ENCODE assay signal across 1 cellular context in the genomic region with DNA sequence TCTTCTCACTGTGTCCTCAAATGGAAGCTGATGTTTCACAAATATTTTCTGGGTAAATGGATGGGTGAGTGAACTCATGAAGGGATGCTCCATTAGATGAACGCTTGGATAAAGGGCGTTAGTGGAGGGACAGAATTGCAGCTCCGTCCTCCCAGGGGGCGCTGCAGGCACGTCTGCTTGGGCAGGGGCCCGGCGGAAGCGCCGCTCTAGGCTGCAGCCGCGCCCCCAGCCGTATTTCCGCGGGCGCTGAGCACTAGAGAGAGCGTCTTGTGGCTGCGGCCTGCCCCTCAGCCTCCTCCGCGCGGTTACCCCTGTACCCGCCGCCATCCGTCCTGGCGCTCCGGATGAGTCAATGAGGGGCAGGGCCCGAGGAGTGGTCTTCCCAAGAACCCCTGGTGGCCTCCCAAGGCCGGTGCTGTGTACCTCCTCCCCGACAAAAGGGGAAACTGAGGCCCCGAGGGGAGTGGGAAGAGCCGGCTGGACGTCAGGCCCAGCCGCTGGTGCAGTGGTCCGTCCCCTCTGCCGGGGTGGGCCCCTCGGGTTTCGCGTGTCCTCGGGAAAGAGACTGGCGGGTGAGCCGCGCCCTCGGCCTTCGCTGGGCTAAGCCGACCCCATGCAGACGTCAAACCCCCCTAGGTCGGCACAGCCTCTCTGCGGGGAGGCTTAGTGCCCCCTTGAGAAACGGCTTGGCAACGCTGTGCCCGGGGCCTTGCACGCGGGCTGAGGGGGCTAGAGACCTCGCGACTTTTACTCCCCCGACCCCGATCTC.
A peak's percentile ranks its signal among the peaks of the same experiment; 100 is the strongest.
TF ChIP-seq lines count a peak whose summit lies in the region.

No MANE protein-coding gene starts in this region.

TF ChIP-seq in WTC11, 78 proteins besides CTCF, POLR2A, EP300 and RAD21 (continued from another document):
- no peak for TF ChIP-seq ZNF138 (CRISPR knock-in tag; conservative IDR thresholded peaks at IDR 0.05)
- no peak for TF ChIP-seq MXD4 (CRISPR knock-in tag; IDR thresholded peaks at IDR 0.05; ENCODE audit: borderline replicate concordance)
- TF ChIP-seq ZNF219 (CRISPR knock-in tag; IDR thresholded peaks at IDR 0.05; ENCODE audit: borderline replicate concordance), result no peak
- TF ChIP-seq CREB1 (CRISPR knock-in tag; IDR thresholded peaks at IDR 0.05), result no peak; the same call in 1 of the 2 replicates
- TF ChIP-seq PRRX2 (CRISPR knock-in tag; IDR thresholded peaks at IDR 0.05), result no peak
- TF ChIP-seq, protein P1, sequence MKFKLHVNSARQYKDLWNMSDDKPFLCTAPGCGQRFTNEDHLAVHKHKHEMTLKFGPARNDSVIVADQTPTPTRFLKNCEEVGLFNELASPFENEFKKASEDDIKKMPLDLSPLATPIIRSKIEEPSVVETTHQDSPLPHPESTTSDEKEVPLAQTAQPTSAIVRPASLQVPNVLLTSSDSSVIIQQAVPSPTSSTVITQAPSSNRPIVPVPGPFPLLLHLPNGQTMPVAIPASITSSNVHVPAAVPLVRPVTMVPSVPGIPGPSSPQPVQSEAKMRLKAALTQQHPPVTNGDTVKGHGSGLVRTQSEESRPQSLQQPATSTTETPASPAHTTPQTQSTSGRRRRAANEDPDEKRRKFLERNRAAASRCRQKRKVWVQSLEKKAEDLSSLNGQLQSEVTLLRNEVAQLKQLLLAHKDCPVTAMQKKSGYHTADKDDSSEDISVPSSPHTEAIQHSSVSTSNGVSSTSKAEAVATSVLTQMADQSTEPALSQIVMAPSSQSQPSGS (CRISPR knock-in tag; IDR thresholded peaks at IDR 0.05; ENCODE audit: borderline replicate concordance, low read depth), result no peak
- TF ChIP-seq ZNF317 (CRISPR knock-in tag; IDR thresholded peaks at IDR 0.05; ENCODE audit: borderline replicate concordance, low read depth), result 0 out of 2 replicates have a peak, but pooled peaks have one; percentile 7
